Comparison of ENCODE assay signal across 28 cellular contexts in genomic region chr18:10197097-10197496, GRCh38.
DNase-seq lines count a peak whose midpoint lies in the region; ATAC-seq and TF ChIP-seq lines count a peak whose summit lies in the region.
"Had no signal": no experiment of that assay in that cellular context is flagged by ENCODE, and none has a peak within 500 bp of the region (broad histone marks: within the 10 kb centered on the region; RNA-seq: fewer than 3 reads in every experiment).

No MANE protein-coding gene starts in this region.

- H3K27me3 ChIP-seq in colonic mucosa (no peaks in the 10 kb centered on the region), right cardiac atrium (ENCODE audit: control insufficient read depth, insufficient read depth) (no peaks in the 10 kb centered on the region), ovary (no peaks in the 10 kb centered on the region)
- H3K27me3 ChIP-seq: esophagus squamous epithelium, gastroesophageal sphincter had no signal

- no peak overlapping the region for H3K9ac ChIP-seq in colonic mucosa (ENCODE audit: low read depth in 2 of 2, low read length in 2 of 2)

- no peaks in the 10 kb centered on the region for H3K36me3 ChIP-seq in colonic mucosa
- no peaks in the 10 kb centered on the region for H3K36me3 ChIP-seq in ovary
- H3K36me3 ChIP-seq: esophagus squamous epithelium, gastroesophageal sphincter, thoracic aorta had no signal

- H3K36me3 Mint-ChIP-seq in activated naive CD4-positive, alpha-beta T cell treated with anti-CD3 and anti-CD28 coated beads, Interleukin-2, amount 50 U/mL, for 72 hours, result no peaks in the 10 kb centered on the region
- H3K36me3 Mint-ChIP-seq: activated naive CD8-positive, alpha-beta T cell treated with anti-CD3 and anti-CD28 coated beads for 36 hours; memory B cell; naive B cell had no signal

- 65% methylated on average over 12 of the region's 12 CpGs for WGBS in right cardiac atrium
- WGBS in ovary, 3 donors, result 22 to 45% (median 27%) methylated on average over 12 of the region's 12 CpGs

- ATAC-seq in right cardiac atrium, result peak; percentile 47 to 90
- no peak for ATAC-seq in activated naive CD4-positive, alpha-beta T cell treated with anti-CD3 and anti-CD28 coated beads, Interleukin-2, amount 50 U/mL, for 72 hours
- no peak for ATAC-seq in GM19035 (IDR thresholded peaks at IDR 0.05; ENCODE audit: unreplicated experiment)
- ATAC-seq: activated CD4-positive, CD25-positive, alpha-beta regulatory T cell treated with anti-CD3 and anti-CD28 coated beads, Interleukin-2, amount 50 U/mL, for 24 hours; gastroesophageal sphincter had no signal

- DNase-seq in HT-29 (ENCODE audit: low spot score), result peak; percentile 51
- DNase-seq in colonic mucosa, result peak; percentile 45
- peak in 2 of 3 donors; percentile 56 to 64 for DNase-seq in right cardiac atrium
- DNase-seq in ovary, result peak in 4 of 5 donors; percentile 24 to 48 (median 26)
- DNase-seq in ecto neural progenitor cell (ENCODE audit: low spot score), result no peak
- DNase-seq in activated naive CD4-positive, alpha-beta T cell treated with anti-CD3 and anti-CD28 coated beads, Interleukin-2, amount 50 U/mL, for 72 hours (ENCODE audit: low spot score in 2 of 2), result no peak
- DNase-seq in NCI-H2029 treated with DMSO at 0.1 percent for 48 hours (lab: John Stamatoyannopoulos, UW), result no peak
- DNase-seq: activated CD4-positive, alpha-beta memory T cell treated with anti-CD3 and anti-CD28 coated beads, Interleukin-2, amount 10 ng/mL, durations not matched to agents 7 days and 5 days; activated naive CD8-positive, alpha-beta T cell treated with anti-CD3 and anti-CD28 coated beads for 36 hours; C1 segment of cervical spinal cord; effector memory CD4-positive, alpha-beta T cell; esophagus squamous epithelium; H7; IMR-90; islet precursor cell; naive B cell; NCI-H1105; NCI-H2029; NCI-H226; NCI-H774; nucleus accumbens; stimulated activated naive CD4-positive, alpha-beta T cell treated with Interleukin-2 at 50 U/mL for 16 hours; T1000 had no signal

- no peak for TF ChIP-seq EP300 in ovary (IDR thresholded peaks at IDR 0.05)

- no peaks in the 10 kb centered on the region for H3K9me3 ChIP-seq in colonic mucosa
- no peaks in the 10 kb centered on the region for H3K9me3 ChIP-seq in right cardiac atrium (ENCODE audit: control insufficient read depth, low read length)
- no peaks in the 10 kb centered on the region for H3K9me3 ChIP-seq in ovary
- H3K9me3 ChIP-seq: esophagus squamous epithelium, gastroesophageal sphincter, thoracic aorta had no signal

- H3K4me1 ChIP-seq in colonic mucosa, result no peaks in the 10 kb centered on the region
- no peaks in the 10 kb centered on the region for H3K4me1 ChIP-seq in right cardiac atrium (ENCODE audit: control insufficient read depth, insufficient read depth, low read length)
- peaks cover 3% of the 10 kb centered on the region for H3K4me1 ChIP-seq in ovary (ENCODE audit: insufficient read depth)
- H3K4me1 ChIP-seq: gastroesophageal sphincter had no signal

- H3K27ac ChIP-seq in colonic mucosa, result no peak overlapping the region
- H3K27ac ChIP-seq in right cardiac atrium (ENCODE audit: low read length), result no peak overlapping the region
- H3K27ac ChIP-seq in ovary, result no peak overlapping the region
- H3K27ac ChIP-seq: esophagus squamous epithelium, gastroesophageal sphincter, thoracic aorta had no signal

- no peak overlapping the region for H3K27ac Mint-ChIP-seq in activated naive CD4-positive, alpha-beta T cell treated with anti-CD3 and anti-CD28 coated beads, Interleukin-2, amount 50 U/mL, for 72 hours
- H3K27ac Mint-ChIP-seq: activated CD4-positive, alpha-beta memory T cell treated with anti-CD3 and anti-CD28 coated beads, Interleukin-2, amount 10 ng/mL, durations not matched to agents 7 days and 5 days; activated naive CD8-positive, alpha-beta T cell treated with anti-CD3 and anti-CD28 coated beads for 36 hours; memory B cell; naive B cell had no signal

- no peak for TF ChIP-seq POLR2A in ovary (IDR thresholded peaks at IDR 0.05)

- H3K4me3 ChIP-seq in colonic mucosa (no peak overlapping the region), right cardiac atrium (ENCODE audit: low read length) (no peak overlapping the region), ovary (no peak overlapping the region)
- H3K4me3 ChIP-seq: esophagus squamous epithelium, gastroesophageal sphincter, thoracic aorta had no signal

- intact Hi-C loops in colonic mucosa (cut with DNase I) (no loop called here), right cardiac atrium (cut with DNase I) (no loop called here), ovary (cut with DNase I) (no loop called here)

- TF ChIP-seq CTCF in colonic mucosa (IDR thresholded peaks at IDR 0.05) (no peak), ovary (IDR thresholded peaks at IDR 0.05) (no peak)

- H3K9me3 Mint-ChIP-seq in activated naive CD4-positive, alpha-beta T cell treated with anti-CD3 and anti-CD28 coated beads, Interleukin-2, amount 50 U/mL, for 72 hours, result no peaks in the 10 kb centered on the region
- H3K9me3 Mint-ChIP-seq: activated CD4-positive, alpha-beta memory T cell treated with anti-CD3 and anti-CD28 coated beads, Interleukin-2, amount 10 ng/mL, durations not matched to agents 7 days and 5 days; activated naive CD8-positive, alpha-beta T cell treated with anti-CD3 and anti-CD28 coated beads for 36 hours; memory B cell; naive B cell had no signal

Comparison
In these comparisons a context has a peak if more than half of its experiments do, and no peak if none do; other contexts are left out.
1. DNase-seq: peak in HT-29 (single experiment), colonic mucosa (single experiment), right cardiac atrium (2 of 3) and ovary (4 of 5); none in ecto neural progenitor cell (single experiment), activated naive CD4-positive, alpha-beta T cell treated with anti-CD3 and anti-CD28 coated beads, Interleukin-2, amount 50 U/mL, for 72 hours (0 of 2) and NCI-H2029 treated with DMSO at 0.1 percent for 48 hours (single experiment).
2. ATAC-seq: peak in right cardiac atrium (2 of 2); none in activated naive CD4-positive, alpha-beta T cell treated with anti-CD3 and anti-CD28 coated beads, Interleukin-2, amount 50 U/mL, for 72 hours (0 of 2) and GM19035 (single experiment).